In the genomic region with DNA sequence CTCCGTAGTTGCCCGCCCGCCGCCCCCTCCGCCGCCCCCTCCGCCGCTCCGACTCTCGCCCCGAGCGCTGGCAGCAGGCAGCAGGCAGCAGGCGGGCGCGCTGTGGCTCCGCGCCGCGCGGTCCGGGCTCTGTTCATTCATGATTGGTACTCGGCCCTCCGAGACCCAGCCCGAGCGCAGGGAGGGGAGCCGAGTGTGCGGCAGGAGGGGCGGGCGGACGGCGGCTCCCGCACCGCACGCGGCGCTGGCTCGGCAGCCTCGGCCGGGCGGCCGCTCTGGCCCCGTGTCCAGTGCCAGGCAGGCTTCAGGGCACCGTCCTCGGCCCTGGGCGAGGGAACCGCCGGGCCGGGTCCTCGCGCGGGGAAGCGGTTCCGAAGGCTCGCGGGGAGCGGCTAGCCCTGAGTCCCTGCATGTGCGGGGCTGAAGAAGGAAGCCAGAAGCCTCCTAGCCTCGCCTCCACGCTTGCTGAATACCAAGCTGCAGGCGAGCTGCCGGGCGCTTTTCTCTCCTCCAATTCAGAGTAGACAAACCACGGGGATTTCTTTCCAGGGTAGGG, we compare ENCODE assay signal across 8 cellular contexts. TPM values are rescaled to one million over a fixed set of nuclear protein-coding genes. Genes with fewer than 3 reads are reported as not detected.
A peak's percentile ranks its signal among the peaks of the same experiment; 100 is the strongest.
DNase-seq lines count a peak whose midpoint lies in the region; ATAC-seq and TF ChIP-seq lines count a peak whose summit lies in the region.

A gene (plus strand): TSS at position 51 of the 556 bp plus-strand sequence.

- TF ChIP-seq CTCF in brain (conservative IDR thresholded peaks at IDR 0.05), result no peak

- H3K27me3 Mint-ChIP-seq in brain, result peaks cover 13% of the 10 kb centered on the region
- H3K27me3 Mint-ChIP-seq in activated naive CD8-positive, alpha-beta T cell treated with anti-CD3 and anti-CD28 coated beads, Interleukin-2, amount 50 U/mL, for 24 hours, result peaks cover 41% of the 10 kb centered on the region

- H3K27ac Mint-ChIP-seq in brain, result peak within 1 kb of the TSS; percentile 19 to 94 (median 86)
- H3K27ac Mint-ChIP-seq in activated naive CD8-positive, alpha-beta T cell treated with anti-CD3 and anti-CD28 coated beads, Interleukin-2, amount 50 U/mL, for 24 hours, result no peak within 1 kb of the TSS

- peak within 1 kb of the TSS; percentile 65 to 84 (median 82) for H3K4me3 Mint-ChIP-seq in brain
- H3K4me3 Mint-ChIP-seq in activated naive CD8-positive, alpha-beta T cell treated with anti-CD3 and anti-CD28 coated beads, Interleukin-2, amount 50 U/mL, for 24 hours, result no peak within 1 kb of the TSS

- no peak within 1 kb of the TSS for H3K27ac ChIP-seq in substantia nigra (ENCODE audit: low read depth, low read length, poor library complexity, severe bottlenecking)

- peaks cover 0 to 10% (median 0%) of the 10 kb centered on the region in 5 experiments for H3K9me3 Mint-ChIP-seq in brain
- no peaks in the 10 kb centered on the region for H3K9me3 Mint-ChIP-seq in activated naive CD8-positive, alpha-beta T cell treated with anti-CD3 and anti-CD28 coated beads, Interleukin-2, amount 50 U/mL, for 24 hours

- H3K4me1 Mint-ChIP-seq in brain, result peaks cover 76% of the 10 kb centered on the region
- H3K4me1 Mint-ChIP-seq in activated naive CD8-positive, alpha-beta T cell treated with anti-CD3 and anti-CD28 coated beads, Interleukin-2, amount 50 U/mL, for 24 hours, result no peaks in the 10 kb centered on the region

- no peaks in the 10 kb centered on the region for H3K36me3 Mint-ChIP-seq in brain
- H3K36me3 Mint-ChIP-seq in activated naive CD8-positive, alpha-beta T cell treated with anti-CD3 and anti-CD28 coated beads, Interleukin-2, amount 50 U/mL, for 24 hours (ENCODE audit: low read depth), result no peaks in the 10 kb centered on the region

- DNase-seq in NCI-H146 (lab: John Stamatoyannopoulos, UW), result peak; percentile 6
- no peak for DNase-seq in NCI-H146 treated with DMSO at 0.1 percent for 48 hours (lab: John Stamatoyannopoulos, UW; ENCODE audit: unreplicated experiment)
- peak; percentile 83 for DNase-seq in islet precursor cell
- peak in 35 of 49 donors; percentile 12 to 70 (median 38) for DNase-seq in substantia nigra (lab: John Stamatoyannopoulos, UW)
- no peak for DNase-seq in NCI-H2081 treated with DMSO at 0.1 percent for 48 hours (lab: John Stamatoyannopoulos, UW)
- no peak for DNase-seq in activated naive CD8-positive, alpha-beta T cell treated with anti-CD3 and anti-CD28 coated beads, Interleukin-2, amount 50 U/mL, for 24 hours

- ATAC-seq in HG03159 (IDR thresholded peaks at IDR 0.05; ENCODE audit: unreplicated experiment), result no peak
- no peak for ATAC-seq in activated naive CD8-positive, alpha-beta T cell treated with anti-CD3 and anti-CD28 coated beads, Interleukin-2, amount 50 U/mL, for 24 hours

RNA-seq across cellular contexts. Expression of the gene that starts here (rescaled TPM):
- polyA plus RNA-seq in brain (ENCODE audit: insufficient read depth, low read depth, low replicate concordance), result 14.4 TPM

Comparison
In these comparisons a context has a peak if more than half of its experiments do, and no peak if none do; other contexts are left out.
1. DNase-seq: peak in NCI-H146 (single experiment), islet precursor cell (single experiment) and substantia nigra (35 of 49); none in NCI-H146 treated with DMSO at 0.1 percent for 48 hours (single experiment), NCI-H2081 treated with DMSO at 0.1 percent for 48 hours (single experiment) and activated naive CD8-positive, alpha-beta T cell treated with anti-CD3 and anti-CD28 coated beads, Interleukin-2, amount 50 U/mL, for 24 hours (single experiment).